ENCODE assay signal across 8 cellular contexts in the genomic region with DNA sequence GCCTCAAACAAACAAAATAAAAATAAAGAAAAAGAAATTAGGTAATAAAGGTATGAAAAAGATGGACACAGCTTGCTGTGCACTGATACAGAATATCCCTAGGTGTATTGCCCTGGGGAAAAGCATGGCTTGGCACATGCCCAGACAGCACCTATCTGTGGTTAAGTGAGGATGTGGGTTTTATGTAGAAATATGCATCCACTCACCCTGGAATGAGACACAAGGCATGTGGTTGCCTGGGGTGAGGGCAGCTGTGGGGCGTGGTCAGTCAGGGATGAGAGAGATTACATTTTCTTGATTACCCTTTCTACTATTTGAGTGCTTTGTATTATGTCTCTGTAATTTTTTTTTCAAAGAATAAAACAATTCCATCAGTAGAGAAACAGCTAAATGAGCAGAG. TPM values are rescaled to one million over a fixed set of nuclear protein-coding genes. Genes with fewer than 3 reads are reported as not detected.
DNase-seq lines count a peak whose midpoint lies in the region; ATAC-seq lines count a peak whose summit lies in the region.

No MANE protein-coding gene starts in this region.

- ATAC-seq in HG02970 (IDR thresholded peaks at IDR 0.05; ENCODE audit: low FRiP score, unreplicated experiment) (no peak), HG02973 (IDR thresholded peaks at IDR 0.05; ENCODE audit: unreplicated experiment) (no peak), GM21447 (IDR thresholded peaks at IDR 0.05; ENCODE audit: unreplicated experiment) (no peak)

- no peaks in the 10 kb centered on the region for H3K9me3 ChIP-seq in CD8-positive, alpha-beta memory T cell (ENCODE audit: low read length)

- peaks cover 14 to 32% (median 31%) of the 10 kb centered on the region in 3 donors for H3K4me1 Mint-ChIP-seq in CD8-positive, alpha-beta memory T cell

- no peaks in the 10 kb centered on the region for H3K9me3 Mint-ChIP-seq in CD8-positive, alpha-beta memory T cell

- POLR2A ChIA-PET in CD8-positive, alpha-beta memory T cell (lab: Charles Lee): no interaction called here

- H3K27ac ChIP-seq in CD8-positive, alpha-beta memory T cell (ENCODE audit: low read depth, low read length): no peak overlapping the region

- CTCF ChIA-PET in CD8-positive, alpha-beta memory T cell (lab: Charles Lee): interaction anchor here (1.2 to 1.3 kb wide), 2 partner anchors 22 to 193 kb away, joined by 4 to 5 read pairs; no protein-coding TSS in a partner anchor

- peak overlapping the region in 3 of 8 donors; percentile 9 to 74 (median 51) for H3K27ac Mint-ChIP-seq in CD8-positive, alpha-beta memory T cell

- H3K4me3 Mint-ChIP-seq in CD8-positive, alpha-beta memory T cell: peak overlapping the region in 5 of 7 donors; percentile 6 to 71 (median 15)

- H3K4me1 ChIP-seq in CD8-positive, alpha-beta memory T cell (ENCODE audit: insufficient read depth, low read length): peaks cover 32% of the 10 kb centered on the region

- peaks cover 0 to 2% of the 10 kb centered on the region in 2 donors for H3K27me3 Mint-ChIP-seq in CD8-positive, alpha-beta memory T cell

- H3K36me3 ChIP-seq in CD8-positive, alpha-beta memory T cell (ENCODE audit: insufficient read depth, low read length): no peaks in the 10 kb centered on the region

- H3K36me3 Mint-ChIP-seq in CD8-positive, alpha-beta memory T cell: no peaks in the 10 kb centered on the region

- no peaks in the 10 kb centered on the region for H3K27me3 ChIP-seq in CD8-positive, alpha-beta memory T cell (ENCODE audit: insufficient read depth, low read length, poor library complexity, severe bottlenecking)

- no peak overlapping the region for H3K4me3 ChIP-seq in CD8-positive, alpha-beta memory T cell (ENCODE audit: low read length)

- DNase-seq in CD8-positive, alpha-beta memory T cell: peak; percentile 20 to 69 (median 54)
- DNase-seq in MV-4-11 (lab: John Stamatoyannopoulos, UW) (peak; percentile 45), islet precursor cell (peak; percentile 73), NCI-H82 treated with DMSO at 0.1 percent for 48 hours (lab: John Stamatoyannopoulos, UW; ENCODE audit: unreplicated experiment) (no peak)
- peak; percentile 52 to 59 for DNase-seq in activated T-cell treated with anti-CD3 and anti-CD28 coated beads, Interleukin-2, amount 50 U/mL, for 48 hours

RNA-seq across cellular contexts. Expression of a gene that starts 6.9 kb away (rescaled TPM):
- under 1 TPM in 1 of 2 experiments, not detected in 1; 0.49 TPM for total RNA-seq in CD8-positive, alpha-beta memory T cell
- 0.72 TPM for polyA plus RNA-seq in CD8-positive, alpha-beta memory T cell

RNA-seq across cellular contexts. Expression of a gene that starts 32.5 kb away (rescaled TPM):
- 10 to 100 TPM; 29.9 to 30.1 TPM for total RNA-seq in CD8-positive, alpha-beta memory T cell
- polyA plus RNA-seq in CD8-positive, alpha-beta memory T cell: 112 TPM
